Comparison of ENCODE assay signal across 18 cellular contexts in genomic region chr11:129247129-129247528, GRCh38. TPM values are rescaled to one million over a fixed set of nuclear protein-coding genes. Genes with fewer than 3 reads are reported as not detected.
DNase-seq lines count a peak whose midpoint lies in the region; ATAC-seq, FAIRE-seq and TF ChIP-seq lines count a peak whose summit lies in the region.
"Had no signal": no experiment of that assay in that cellular context is flagged by ENCODE, and none has a peak within 500 bp of the region (broad histone marks: within the 10 kb centered on the region; RNA-seq: fewer than 3 reads in every experiment).

No MANE protein-coding gene starts in this region.

- no peak for FAIRE-seq in endothelial cell of umbilical vein (lab: Jason Lieb, UNC)
- FAIRE-seq: pancreas, TTC549 had no signal

- CTCF ChIA-PET in PC-3 (lab: Charles Lee) (no interaction called here), endothelial cell of umbilical vein (lab: Charles Lee) (no interaction called here)

- H3F3A ChIP-seq in PC-3 (ENCODE audit: low read length, unreplicated experiment) = no peaks in the 10 kb centered on the region

- H4K20me1 ChIP-seq in PC-3 (ENCODE audit: low read length) (no peaks in the 10 kb centered on the region), endothelial cell of umbilical vein (replicated peaks; ENCODE audit: control insufficient read depth, extremely low read depth, insufficient read depth, low read length) (no peaks in the 10 kb centered on the region)

- no peak overlapping the region for H3K4me3 Mint-ChIP-seq in activated T-cell treated with anti-CD3 and anti-CD28 coated beads, Interleukin-2, amount 50 U/mL, for 72 hours
- H3K4me3 Mint-ChIP-seq in type B pancreatic cell = no peak overlapping the region

- H3K4me3 ChIP-seq in PC-3 (ENCODE audit: low read length) (no peak overlapping the region), endothelial cell of umbilical vein (replicated peaks in 1 of 3; ENCODE audit: insufficient read depth in 1 of 3, low read depth in 1 of 3, low read length in 3 of 3) (no peak overlapping the region)
- H3K4me3 ChIP-seq: pancreas, thoracic aorta had no signal

- POLR2A ChIA-PET in PC-3 (lab: Charles Lee; ENCODE audit: unreplicated experiment) = no interaction called here
- POLR2A ChIA-PET in endothelial cell of umbilical vein (lab: Charles Lee) = no interaction called here

- intact Hi-C loops in PC-3 (cut with micrococcal nuclease) (no loop called here), endothelial cell of umbilical vein (cut with micrococcal nuclease) (loop anchor here (2.0 kb wide), 1 partner anchor 32 kb away; no protein-coding TSS in a partner anchor)

- H2AFZ ChIP-seq in PC-3 (ENCODE audit: low read length) (no peak overlapping the region), endothelial cell of umbilical vein (ENCODE audit: low read depth, low read length) (no peak overlapping the region)

- ATAC-seq in activated T-cell treated with anti-CD3 and anti-CD28 coated beads, Interleukin-2, amount 50 U/mL, for 72 hours (replicated peaks in 1 of 2) = peak; percentile 25 to 26
- ATAC-seq in PC-3 (no peak), GM18511 (IDR thresholded peaks at IDR 0.05; ENCODE audit: unreplicated experiment) (no peak), HG02798 (IDR thresholded peaks at IDR 0.05; ENCODE audit: poor library complexity, unreplicated experiment) (no peak)
- ATAC-seq: pancreas had no signal

- dilution Hi-C loops in endothelial cell of umbilical vein (cut with MboI; ENCODE audit: extremely low pct_ligation_motif_present, low sequenced_read_pairs) = no loop called here

- H3K9me1 ChIP-seq in endothelial cell of umbilical vein (replicated peaks; ENCODE audit: control insufficient read depth, extremely low read depth, insufficient read depth, low read length) = no peaks in the 10 kb centered on the region

- H3K9ac ChIP-seq in PC-3 (ENCODE audit: low read length) (no peak overlapping the region), endothelial cell of umbilical vein (replicated peaks; ENCODE audit: extremely low read depth, insufficient read depth, low read length) (no peak overlapping the region)

- no peaks in the 10 kb centered on the region for H3K27me3 ChIP-seq in PC-3 (ENCODE audit: low read length)
- no peaks in the 10 kb centered on the region for H3K27me3 ChIP-seq in endothelial cell of umbilical vein (ENCODE audit: control insufficient read depth in 2 of 2, insufficient read depth in 2 of 2, low read length in 2 of 2)
- H3K27me3 ChIP-seq: pancreas had no signal

- H3K27ac Mint-ChIP-seq in activated T-cell treated with anti-CD3 and anti-CD28 coated beads, Interleukin-2, amount 50 U/mL, for 72 hours = no peak overlapping the region
- peak overlapping the region; percentile 13 for H3K27ac Mint-ChIP-seq in type B pancreatic cell

- peaks cover 0 to 3% of the 10 kb centered on the region in 2 donors for H3K9me3 Mint-ChIP-seq in activated T-cell treated with anti-CD3 and anti-CD28 coated beads, Interleukin-2, amount 50 U/mL, for 72 hours
- H3K9me3 Mint-ChIP-seq in type B pancreatic cell = peaks cover 10% of the 10 kb centered on the region

- no peaks in the 10 kb centered on the region for H3K36me3 Mint-ChIP-seq in activated T-cell treated with anti-CD3 and anti-CD28 coated beads, Interleukin-2, amount 50 U/mL, for 72 hours (ENCODE audit: insufficient read depth in 2 of 2)
- H3K36me3 Mint-ChIP-seq in type B pancreatic cell = peaks cover 8% of the 10 kb centered on the region

- no peak for DNase-seq in activated T-cell treated with anti-CD3 and anti-CD28 coated beads, Interleukin-2, amount 50 U/mL, for 72 hours
- DNase-seq in activated T-cell treated with anti-CD3 and anti-CD28 coated beads for 4 hours (no peak), PC-3 (peak; percentile 74), endothelial cell of umbilical vein (ENCODE audit: low read depth, low spot score) (peak; percentile 32), type B pancreatic cell (ENCODE audit: extremely low spot score, unreplicated experiment) (no peak), 8988T (no peak)
- DNase-seq: activated CD8-positive, alpha-beta memory T cell treated with anti-CD3 and anti-CD28 coated beads, Interleukin-2, amount 50 U/mL, for 48 hours; amniotic stem cell; KG1; midbrain; NCI-H2029; NCI-H774; pancreas; SHP77 had no signal

- no peak overlapping the region for H3K27ac ChIP-seq in PC-3 (ENCODE audit: low read length)
- H3K27ac ChIP-seq in endothelial cell of umbilical vein (ENCODE audit: insufficient read depth, low read depth, low read length) = no peak overlapping the region
- H3K27ac ChIP-seq: pancreas, thoracic aorta had no signal

- H3K4me1 ChIP-seq in PC-3 (ENCODE audit: insufficient read depth, low read length) = peaks cover 45% of the 10 kb centered on the region
- H3K4me1 ChIP-seq in endothelial cell of umbilical vein (ENCODE audit: control insufficient read depth, extremely low read depth, insufficient read depth, low read length) = peaks cover 15% of the 10 kb centered on the region

- no peaks in the 10 kb centered on the region for H3K9me3 ChIP-seq in PC-3 (ENCODE audit: low read length)
- H3K9me3 ChIP-seq in endothelial cell of umbilical vein (replicated peaks; ENCODE audit: control insufficient read depth, insufficient read depth, low read length) = no peaks in the 10 kb centered on the region
- H3K9me3 ChIP-seq: pancreas, thoracic aorta had no signal

- no TSS peak for BruUV-seq in PC-3 (replicated peaks; lab: Mats Ljungman, UMichigan)
- no TSS peak for BruUV-seq in endothelial cell of umbilical vein (replicated peaks; lab: Mats Ljungman, UMichigan)

- no peak for TF ChIP-seq CTCF in PC-3 (conservative IDR thresholded peaks at IDR 0.05; ENCODE audit: low read depth, low read length)
- TF ChIP-seq CTCF in endothelial cell of umbilical vein (IDR thresholded peaks at IDR 0.05; ENCODE audit: extremely low read depth in 1 of 2, insufficient read depth in 1 of 2, low read depth in 1 of 2, low read length in 2 of 2) = no peak
- no peak for TF ChIP-seq CTCF in type B pancreatic cell (conservative IDR thresholded peaks at IDR 0.05)

- peaks cover 51% of the 10 kb centered on the region for H3K4me1 Mint-ChIP-seq in activated T-cell treated with anti-CD3 and anti-CD28 coated beads, Interleukin-2, amount 50 U/mL, for 72 hours (ENCODE audit: low read depth)
- peaks cover 20% of the 10 kb centered on the region for H3K4me1 Mint-ChIP-seq in type B pancreatic cell (ENCODE audit: unreplicated experiment)

- no peak for TF ChIP-seq POLR2A in endothelial cell of umbilical vein (IDR thresholded peaks at IDR 0.05; ENCODE audit: low read depth, low read length)

- 0 out of 2 replicates have a peak overlapping the region, but pooled peaks have one; percentile 21 for H3K4me2 ChIP-seq in PC-3 (ENCODE audit: low read length)
- peak overlapping the region; percentile 31 for H3K4me2 ChIP-seq in endothelial cell of umbilical vein (ENCODE audit: insufficient read depth, low read length)

- no peaks in the 10 kb centered on the region for H3K27me3 Mint-ChIP-seq in activated T-cell treated with anti-CD3 and anti-CD28 coated beads, Interleukin-2, amount 50 U/mL, for 72 hours (ENCODE audit: low read depth)
- no peaks in the 10 kb centered on the region for H3K27me3 Mint-ChIP-seq in type B pancreatic cell

- H3K79me2 ChIP-seq in PC-3 (ENCODE audit: low read length) = peaks cover 23% of the 10 kb centered on the region
- peaks cover 12% of the 10 kb centered on the region for H3K79me2 ChIP-seq in endothelial cell of umbilical vein (ENCODE audit: control insufficient read depth, insufficient read depth, low read length)

- H3K9me2 ChIP-seq in PC-3 (replicated peaks; ENCODE audit: low read length) = no peaks in the 10 kb centered on the region

- H3K36me3 ChIP-seq in PC-3 (ENCODE audit: low read depth, low read length) (no peaks in the 10 kb centered on the region), endothelial cell of umbilical vein (ENCODE audit: control insufficient read depth in 2 of 2, extremely low read depth in 1 of 2, insufficient read depth in 2 of 2, low read length in 2 of 2) (no peaks in the 10 kb centered on the region)
- H3K36me3 ChIP-seq: pancreas, thoracic aorta had no signal

TF ChIP-seq in endothelial cell of umbilical vein, 7 proteins besides CTCF, POLR2A, EP300 and RAD21:
- TF ChIP-seq FOS (IDR thresholded peaks at IDR 0.05; ENCODE audit: borderline replicate concordance, insufficient read depth, low read length) (peak; percentile 11), EZH2 (IDR thresholded peaks at IDR 0.05; ENCODE audit: borderline replicate concordance, low read depth, low read length, severe bottlenecking) (no peak), GATA2 (IDR thresholded peaks at IDR 0.05; ENCODE audit: insufficient read depth, insufficient read length, low read depth, low read length) (peak; percentile 82), JUN (IDR thresholded peaks at IDR 0.05; ENCODE audit: borderline replicate concordance, insufficient read depth, insufficient read length, low read depth) (no peak)

RNA-seq across cellular contexts. Expression of gene ARHGAP32, which starts 55.0 kb away (rescaled TPM):
- 10 to 100 TPM; 10.9 TPM for total RNA-seq in activated T-cell treated with anti-CD3 and anti-CD28 coated beads, Interleukin-2, amount 50 U/mL, for 72 hours
- total RNA-seq in PC-3 (2014; rRNA removed) (12.0 and 13.7 TPM in 2 replicates), endothelial cell of umbilical vein (6.4 and 9.1 TPM in 2 replicates), type B pancreatic cell (ENCODE audit: low replicate concordance) (41.6 and 50.7 TPM in 2 replicates)
- 3.4 TPM in 2 replicates for polyA plus RNA-seq in endothelial cell of umbilical vein
- polyA plus RNA-seq in endothelial cell of umbilical vein (2011; cell fraction: cytosol; rRNA removed) = 2.4 and 2.9 TPM in 2 replicates
- 9.6 and 10.0 TPM in 2 replicates for polyA plus RNA-seq in endothelial cell of umbilical vein (2011; cell fraction: nucleus; rRNA removed)
- 5.9 and 6.0 TPM in 2 replicates for polyA plus RNA-seq in endothelial cell of umbilical vein (2012)
- 11.9 and 34.0 TPM in 2 replicates for polyA minus RNA-seq in endothelial cell of umbilical vein
- 4.9 TPM for polyA minus RNA-seq in endothelial cell of umbilical vein (2011; cell fraction: cytosol; rRNA and poly(A)+ RNA removed)
- 14.9 and 17.6 TPM in 2 replicates for polyA minus RNA-seq in endothelial cell of umbilical vein (2011; cell fraction: nucleus; rRNA and poly(A)+ RNA removed)

Comparison
In these comparisons a context has a peak if more than half of its experiments do, and no peak if none do; other contexts are left out.
1. ATAC-seq: peak in activated T-cell treated with anti-CD3 and anti-CD28 coated beads, Interleukin-2, amount 50 U/mL, for 72 hours (2 of 2); none in PC-3 (single experiment), GM18511 (single experiment) and HG02798 (single experiment).
2. DNase-seq: peak in PC-3 (single experiment) and endothelial cell of umbilical vein (single experiment); none in activated T-cell treated with anti-CD3 and anti-CD28 coated beads, Interleukin-2, amount 50 U/mL, for 72 hours (0 of 2), activated T-cell treated with anti-CD3 and anti-CD28 coated beads for 4 hours (single experiment), type B pancreatic cell (single experiment) and 8988T (single experiment).